ENCODE assay signal across 21 cellular contexts in genomic region chr6:38134704-38135088, GRCh38.
A peak's percentile ranks its signal among the peaks of the same experiment; 100 is the strongest.
DNase-seq lines count a peak whose midpoint lies in the region; ATAC-seq, FAIRE-seq and TF ChIP-seq lines count a peak whose summit lies in the region.
"Had no signal": no experiment of that assay in that cellular context is flagged by ENCODE, and none has a peak within 500 bp of the region (broad histone marks: within the 10 kb centered on the region; RNA-seq: fewer than 3 reads in every experiment).

No MANE protein-coding gene starts in this region.

- no peak overlapping the region for H2AFZ ChIP-seq in parathyroid adenoma

- H3K27ac ChIP-seq in right cardiac atrium (ENCODE audit: low read length) (no peak overlapping the region), parathyroid adenoma (peak overlapping the region; percentile 59)
- H3K27ac ChIP-seq: BLaER1, RWPE1 had no signal

- H3K27me3 Mint-ChIP-seq in Calu3 (ENCODE audit: unreplicated experiment), result no peaks in the 10 kb centered on the region
- H3K27me3 Mint-ChIP-seq: CD8-positive, alpha-beta memory T cell had no signal

- 60% methylated on average over 4 of the region's 4 CpGs for WGBS in right cardiac atrium

- peaks cover 31% of the 10 kb centered on the region for H3K79me2 ChIP-seq in parathyroid adenoma

- H3K9ac ChIP-seq in parathyroid adenoma, result no peak overlapping the region
- H3K9ac ChIP-seq: BLaER1 had no signal

- peaks cover 9% of the 10 kb centered on the region for H3K4me1 Mint-ChIP-seq in Calu3 (ENCODE audit: low read depth, unreplicated experiment)

- H3K4me2 ChIP-seq in parathyroid adenoma (ENCODE audit: low read length), result peak overlapping the region; percentile 34
- H3K4me2 ChIP-seq: BLaER1 had no signal

- H3K9me3 ChIP-seq in right cardiac atrium (ENCODE audit: control insufficient read depth, low read length) (no peaks in the 10 kb centered on the region), parathyroid adenoma (ENCODE audit: control insufficient read depth, low read length) (no peaks in the 10 kb centered on the region)
- H3K9me3 ChIP-seq: BLaER1 had no signal

- DNase-seq in Calu3 (no peak), bronchial epithelial cell (ENCODE audit: low read depth) (no peak), right cardiac atrium (no peak), posterior vena cava (ENCODE audit: low spot score) (no peak), cerebellar cortex (ENCODE audit: low spot score) (no peak)
- DNase-seq in stimulated activated CD4-positive, alpha-beta T cell treated with anti-CD3 and anti-CD28 coated beads, Interleukin-4, amount 100 ng/mL, for 24 hours, result no peak
- no peak for DNase-seq in central memory CD4-positive, alpha-beta T cell
- DNase-seq: CD8-positive, alpha-beta memory T cell; GF-D8; GOT3; KG1; NCI-H1417 treated with DMSO at 0.1 percent for 48 hours; NCI-H2029; NCI-H748 treated with DMSO at 0.1 percent for 48 hours; OCI-M1 had no signal

- peak; percentile 18 for FAIRE-seq in bronchial epithelial cell (lab: Jason Lieb, UNC)
- FAIRE-seq: A204.1, GM12891, HepG2 had no signal

- H3K4me3 Mint-ChIP-seq in Calu3 (ENCODE audit: low read depth, unreplicated experiment), result no peak overlapping the region
- H3K4me3 Mint-ChIP-seq: CD8-positive, alpha-beta memory T cell had no signal

- TF ChIP-seq CTCF in Calu3 (IDR thresholded peaks at IDR 0.05; ENCODE audit: unreplicated experiment), result no peak
- TF ChIP-seq CTCF in bronchial epithelial cell (IDR thresholded peaks at IDR 0.05; ENCODE audit: insufficient read depth, low read length, severe bottlenecking), result no peak
- no peak for TF ChIP-seq CTCF in parathyroid adenoma (IDR thresholded peaks at IDR 0.05)

- H3K27me3 ChIP-seq in bronchial epithelial cell (ENCODE audit: control insufficient read depth, insufficient read depth, low read length) (no peaks in the 10 kb centered on the region), right cardiac atrium (ENCODE audit: control insufficient read depth, insufficient read depth) (no peaks in the 10 kb centered on the region), parathyroid adenoma (ENCODE audit: control insufficient read depth, insufficient read depth, low read length) (no peaks in the 10 kb centered on the region)
- H3K27me3 ChIP-seq: BLaER1 had no signal

- H3K9me3 Mint-ChIP-seq in Calu3 (ENCODE audit: low read depth, unreplicated experiment), result no peaks in the 10 kb centered on the region
- H3K9me3 Mint-ChIP-seq: CD8-positive, alpha-beta memory T cell had no signal

- ATAC-seq in right cardiac atrium, result peak; percentile 63 to 65
- ATAC-seq: HepG2 had no signal

- no TSS peak for BruUV-seq in Calu3 (replicated peaks; lab: Mats Ljungman, UMichigan)

- no peaks in the 10 kb centered on the region for H3K36me3 ChIP-seq in bronchial epithelial cell (ENCODE audit: control insufficient read depth, insufficient read depth, low read length)
- no peaks in the 10 kb centered on the region for H3K36me3 ChIP-seq in parathyroid adenoma (ENCODE audit: control insufficient read depth, insufficient read depth, low read length)

- H3K4me1 ChIP-seq in right cardiac atrium (ENCODE audit: control insufficient read depth, insufficient read depth, low read length) (peaks cover 3% of the 10 kb centered on the region), parathyroid adenoma (peaks cover 13% of the 10 kb centered on the region)

- CTCF ChIA-PET in Calu3 (lab: Charles Lee), result interaction anchor here (0.5 to 1.4 kb wide), 2 partner anchors 9 to 1218 kb away, joined by 3 read pairs; no protein-coding TSS in a partner anchor

- H3K27ac Mint-ChIP-seq in Calu3 (ENCODE audit: unreplicated experiment), result peak overlapping the region; percentile 4

- intact Hi-C loops in Calu3 (cut with micrococcal nuclease; ENCODE audit: unreplicated experiment), result no loop called here
- intact Hi-C loops in right cardiac atrium (cut with DNase I), result no loop called here
- intact Hi-C loops in posterior vena cava (cut with DNase I), result loop anchor here in 1 of 2 donors (2.0 kb wide), 1 partner anchor 32 kb away; no protein-coding TSS in a partner anchor

- no peaks in the 10 kb centered on the region for H3K36me3 Mint-ChIP-seq in Calu3 (ENCODE audit: insufficient read depth, unreplicated experiment)

- H3K4me3 ChIP-seq in bronchial epithelial cell (ENCODE audit: low read depth, low read length), result no peak overlapping the region
- H3K4me3 ChIP-seq in right cardiac atrium (ENCODE audit: low read length), result no peak overlapping the region
- no peak overlapping the region for H3K4me3 ChIP-seq in parathyroid adenoma (ENCODE audit: low read depth, low read length)
- H3K4me3 ChIP-seq: BLaER1 had no signal
